In the genomic region with DNA sequence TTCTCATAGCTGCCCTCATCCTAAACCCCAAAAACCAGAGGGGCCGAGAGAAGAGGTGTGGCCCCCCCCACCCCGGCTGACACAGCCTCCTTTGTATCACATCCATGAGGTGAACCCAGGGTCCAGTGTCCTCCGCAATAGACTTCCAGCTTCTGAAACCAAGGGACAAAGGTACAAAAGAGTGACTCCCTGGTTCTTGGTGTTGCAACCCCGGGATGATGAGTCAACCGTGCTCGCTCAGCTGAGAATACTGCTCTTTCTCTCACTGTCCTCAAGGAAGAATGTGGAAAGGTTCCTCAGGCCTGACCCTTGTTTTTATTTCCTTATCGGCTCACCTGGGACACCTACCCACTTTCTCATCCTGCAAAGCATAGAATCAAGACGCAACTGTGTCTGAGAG, we compare ENCODE assay signal across 2 cellular contexts.
TF ChIP-seq lines count a peak whose summit lies in the region.

No MANE protein-coding gene starts in this region.

TF ChIP-seq in IMR-90, 13 proteins besides CTCF, POLR2A, EP300 and RAD21:
- TF ChIP-seq SMC3 (IDR thresholded peaks at IDR 0.05; ENCODE audit: low read depth, low read length) = no peak
- TF ChIP-seq MXI1 (IDR thresholded peaks at IDR 0.05; ENCODE audit: borderline replicate concordance, low read depth, low read length) = no peak
- TF ChIP-seq CEBPB (IDR thresholded peaks at IDR 0.05; ENCODE audit: low read depth, low read length) = peak; percentile 58; the same call in 1 of the 2 replicates

TF ChIP-seq in GM23338, 12 proteins besides CTCF, POLR2A, EP300 and RAD21:
- TF ChIP-seq ZNF462 (CRISPR knock-in tag; IDR thresholded peaks at IDR 0.05) (no peak), STAT1 (IDR thresholded peaks at IDR 0.05; ENCODE audit: unreplicated experiment) (no peak), JUNB (IDR thresholded peaks at IDR 0.05; ENCODE audit: unreplicated experiment) (no peak), ZNF114 (CRISPR knock-in tag; IDR thresholded peaks at IDR 0.05) (no peak), ZNF331 (CRISPR knock-in tag; IDR thresholded peaks at IDR 0.05; ENCODE audit: low read depth) (no peak), NANOG (IDR thresholded peaks at IDR 0.05; ENCODE audit: borderline replicate concordance) (no peak), CREB1 (CRISPR knock-in tag; IDR thresholded peaks at IDR 0.05; ENCODE audit: low read depth) (no peak), EZH2 (IDR thresholded peaks at IDR 0.05; ENCODE audit: low read depth, unreplicated experiment) (no peak), POLR2AphosphoS5 (IDR thresholded peaks at IDR 0.05; ENCODE audit: low read depth) (no peak), EZH2phosphoT487 (IDR thresholded peaks at IDR 0.05; ENCODE audit: unreplicated experiment) (no peak)
- TF ChIP-seq, protein P1, sequence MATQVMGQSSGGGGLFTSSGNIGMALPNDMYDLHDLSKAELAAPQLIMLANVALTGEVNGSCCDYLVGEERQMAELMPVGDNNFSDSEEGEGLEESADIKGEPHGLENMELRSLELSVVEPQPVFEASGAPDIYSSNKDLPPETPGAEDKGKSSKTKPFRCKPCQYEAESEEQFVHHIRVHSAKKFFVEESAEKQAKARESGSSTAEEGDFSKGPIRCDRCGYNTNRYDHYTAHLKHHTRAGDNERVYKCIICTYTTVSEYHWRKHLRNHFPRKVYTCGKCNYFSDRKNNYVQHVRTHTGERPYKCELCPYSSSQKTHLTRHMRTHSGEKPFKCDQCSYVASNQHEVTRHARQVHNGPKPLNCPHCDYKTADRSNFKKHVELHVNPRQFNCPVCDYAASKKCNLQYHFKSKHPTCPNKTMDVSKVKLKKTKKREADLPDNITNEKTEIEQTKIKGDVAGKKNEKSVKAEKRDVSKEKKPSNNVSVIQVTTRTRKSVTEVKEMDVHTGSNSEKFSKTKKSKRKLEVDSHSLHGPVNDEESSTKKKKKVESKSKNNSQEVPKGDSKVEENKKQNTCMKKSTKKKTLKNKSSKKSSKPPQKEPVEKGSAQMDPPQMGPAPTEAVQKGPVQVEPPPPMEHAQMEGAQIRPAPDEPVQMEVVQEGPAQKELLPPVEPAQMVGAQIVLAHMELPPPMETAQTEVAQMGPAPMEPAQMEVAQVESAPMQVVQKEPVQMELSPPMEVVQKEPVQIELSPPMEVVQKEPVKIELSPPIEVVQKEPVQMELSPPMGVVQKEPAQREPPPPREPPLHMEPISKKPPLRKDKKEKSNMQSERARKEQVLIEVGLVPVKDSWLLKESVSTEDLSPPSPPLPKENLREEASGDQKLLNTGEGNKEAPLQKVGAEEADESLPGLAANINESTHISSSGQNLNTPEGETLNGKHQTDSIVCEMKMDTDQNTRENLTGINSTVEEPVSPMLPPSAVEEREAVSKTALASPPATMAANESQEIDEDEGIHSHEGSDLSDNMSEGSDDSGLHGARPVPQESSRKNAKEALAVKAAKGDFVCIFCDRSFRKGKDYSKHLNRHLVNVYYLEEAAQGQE (IDR thresholded peaks at IDR 0.05; ENCODE audit: unreplicated experiment) = no peak
- TF ChIP-seq, protein P2, sequence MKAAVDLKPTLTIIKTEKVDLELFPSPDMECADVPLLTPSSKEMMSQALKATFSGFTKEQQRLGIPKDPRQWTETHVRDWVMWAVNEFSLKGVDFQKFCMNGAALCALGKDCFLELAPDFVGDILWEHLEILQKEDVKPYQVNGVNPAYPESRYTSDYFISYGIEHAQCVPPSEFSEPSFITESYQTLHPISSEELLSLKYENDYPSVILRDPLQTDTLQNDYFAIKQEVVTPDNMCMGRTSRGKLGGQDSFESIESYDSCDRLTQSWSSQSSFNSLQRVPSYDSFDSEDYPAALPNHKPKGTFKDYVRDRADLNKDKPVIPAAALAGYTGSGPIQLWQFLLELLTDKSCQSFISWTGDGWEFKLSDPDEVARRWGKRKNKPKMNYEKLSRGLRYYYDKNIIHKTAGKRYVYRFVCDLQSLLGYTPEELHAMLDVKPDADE (IDR thresholded peaks at IDR 0.05) = no peak
TF ChIP-seq in GM23338: peak in this region for 0.
